ENCODE assay signal across 1 cellular context in the genomic region with DNA sequence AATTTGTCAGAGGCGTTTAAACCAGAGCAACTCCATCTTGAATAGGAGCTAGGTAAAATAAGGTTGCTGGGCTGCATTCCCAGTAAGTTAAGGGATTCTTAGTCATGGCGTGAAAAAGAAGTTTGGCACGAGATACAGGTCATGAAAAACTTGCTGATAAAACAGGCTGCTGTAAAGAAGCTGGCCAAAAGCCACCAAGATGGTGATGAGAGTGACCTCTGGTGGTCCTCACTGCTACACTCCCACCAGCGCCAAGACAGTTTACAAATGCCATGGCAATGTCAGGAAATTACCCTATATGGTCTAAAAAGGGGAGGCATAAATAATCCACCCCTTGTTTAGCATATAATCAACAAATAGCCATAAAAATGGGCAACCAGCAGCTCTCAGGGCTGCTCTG.
TF ChIP-seq lines count a peak whose summit lies in the region.

No MANE protein-coding gene starts in this region.

TF ChIP-seq in HepG2, 621 proteins besides CTCF, POLR2A, EP300 and RAD21:
- peak; percentile 38 for TF ChIP-seq STAG1 (CRISPR knock-in tag; IDR thresholded peaks at IDR 0.05)
- TF ChIP-seq, protein P1, sequence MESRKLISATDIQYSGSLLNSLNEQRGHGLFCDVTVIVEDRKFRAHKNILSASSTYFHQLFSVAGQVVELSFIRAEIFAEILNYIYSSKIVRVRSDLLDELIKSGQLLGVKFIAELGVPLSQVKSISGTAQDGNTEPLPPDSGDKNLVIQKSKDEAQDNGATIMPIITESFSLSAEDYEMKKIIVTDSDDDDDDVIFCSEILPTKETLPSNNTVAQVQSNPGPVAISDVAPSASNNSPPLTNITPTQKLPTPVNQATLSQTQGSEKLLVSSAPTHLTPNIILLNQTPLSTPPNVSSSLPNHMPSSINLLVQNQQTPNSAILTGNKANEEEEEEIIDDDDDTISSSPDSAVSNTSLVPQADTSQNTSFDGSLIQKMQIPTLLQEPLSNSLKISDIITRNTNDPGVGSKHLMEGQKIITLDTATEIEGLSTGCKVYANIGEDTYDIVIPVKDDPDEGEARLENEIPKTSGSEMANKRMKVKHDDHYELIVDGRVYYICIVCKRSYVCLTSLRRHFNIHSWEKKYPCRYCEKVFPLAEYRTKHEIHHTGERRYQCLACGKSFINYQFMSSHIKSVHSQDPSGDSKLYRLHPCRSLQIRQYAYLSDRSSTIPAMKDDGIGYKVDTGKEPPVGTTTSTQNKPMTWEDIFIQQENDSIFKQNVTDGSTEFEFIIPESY (CRISPR knock-in tag; IDR thresholded peaks at IDR 0.05): peak; percentile 66; the same call in 1 of the 2 replicates
